14 cellular contexts compared by ENCODE assay signal in genomic region chr2:167856190-167856589, GRCh38.
DNase-seq lines count a peak whose midpoint lies in the region; TF ChIP-seq lines count a peak whose summit lies in the region.
"Had no signal": no experiment of that assay in that cellular context is flagged by ENCODE, and none has a peak within 500 bp of the region (broad histone marks: within the 10 kb centered on the region; RNA-seq: fewer than 3 reads in every experiment).

No MANE protein-coding gene starts in this region.

- no peaks in the 10 kb centered on the region for H3K79me1 ChIP-seq in mesendoderm (ENCODE audit: low read length)

- H3K9ac ChIP-seq in liver (ENCODE audit: low read depth in 1 of 2, low read length in 2 of 2) (no peak overlapping the region), mesendoderm (ENCODE audit: low read length) (no peak overlapping the region)
- H3K9ac ChIP-seq: BLaER1 had no signal

- H3K79me2 ChIP-seq in OCI-LY7 (ENCODE audit: insufficient read depth, low read depth, low read length), result no peaks in the 10 kb centered on the region
- no peaks in the 10 kb centered on the region for H3K79me2 ChIP-seq in mesendoderm (ENCODE audit: control insufficient read depth, insufficient read depth, low read length)

- H2BK15ac ChIP-seq in mesendoderm (replicated peaks; ENCODE audit: low read depth), result no peak overlapping the region

- CTCF ChIA-PET in OCI-LY7 (lab: Charles Lee; ENCODE audit: unreplicated experiment), result no interaction called here

- H3K9me3 ChIP-seq in OCI-LY7 (ENCODE audit: low read length) (no peaks in the 10 kb centered on the region), liver (ENCODE audit: control insufficient read depth in 4 of 4, low read length in 3 of 4) (no peaks in the 10 kb centered on the region), spleen (no peaks in the 10 kb centered on the region)
- H3K9me3 ChIP-seq: BLaER1, HAP-1 had no signal

- H3K27ac ChIP-seq in C4-2B (no peak overlapping the region), OCI-LY7 (ENCODE audit: low read depth, low read length, poor library complexity, severe bottlenecking) (no peak overlapping the region), cingulate gyrus (ENCODE audit: low read depth, low read length) (peak overlapping the region; percentile 61), liver (ENCODE audit: low read depth in 1 of 2, low read length in 2 of 2) (no peak overlapping the region), spleen (no peak overlapping the region), mesendoderm (ENCODE audit: low read depth, low read length) (no peak overlapping the region)
- H3K27ac ChIP-seq: 22Rv1, BLaER1 had no signal

- DNase-seq in OCI-LY7 (ENCODE audit: low spot score), result no peak
- no peak for DNase-seq in spleen
- no peak for DNase-seq in foreskin fibroblast
- DNase-seq in mesendoderm, result no peak
- DNase-seq: AML-193; CD4-positive, CD25-positive, alpha-beta regulatory T cell; DMS79; GOT3 had no signal

- intact Hi-C loops in OCI-LY7 (cut with micrococcal nuclease; ENCODE audit: unreplicated experiment) (no loop called here), spleen (cut with DNase I; ENCODE audit: low total_unique reads) (no loop called here)

- BruUV-seq in OCI-LY7 (replicated peaks; lab: Mats Ljungman, UMichigan), result no TSS peak

- peak; percentile 56 to 66 for TF ChIP-seq RAD21 in liver (IDR thresholded peaks at IDR 0.05)

- H3K4me2 ChIP-seq in OCI-LY7 (ENCODE audit: low read length) (no peak overlapping the region), mesendoderm (ENCODE audit: low read length) (no peak overlapping the region)
- H3K4me2 ChIP-seq: BLaER1 had no signal

- H4K5ac ChIP-seq in mesendoderm (ENCODE audit: low read length), result no peak overlapping the region

- H3K9me2 ChIP-seq in OCI-LY7 (ENCODE audit: insufficient read depth, low read length), result no peaks in the 10 kb centered on the region

- H4K20me1 ChIP-seq in OCI-LY7 (ENCODE audit: insufficient read depth, low read length), result no peaks in the 10 kb centered on the region
- H4K20me1 ChIP-seq: BLaER1 had no signal

- no peak for TF ChIP-seq POLR2A in spleen (IDR thresholded peaks at IDR 0.05)

- no peak overlapping the region for H3K56ac ChIP-seq in mesendoderm (ENCODE audit: low read length)

- H3K36me3 ChIP-seq in OCI-LY7 (ENCODE audit: insufficient read depth, low read length), result no peaks in the 10 kb centered on the region
- no peaks in the 10 kb centered on the region for H3K36me3 ChIP-seq in liver (ENCODE audit: control insufficient read depth in 4 of 4, insufficient read depth in 3 of 4, low read depth in 1 of 4, low read length in 3 of 4)
- no peaks in the 10 kb centered on the region for H3K36me3 ChIP-seq in spleen
- H3K36me3 ChIP-seq in mesendoderm (ENCODE audit: control insufficient read depth, insufficient read depth, low read length), result no peaks in the 10 kb centered on the region
- H3K36me3 ChIP-seq: BLaER1, HAP-1 had no signal

- H3K4me3 ChIP-seq in OCI-LY7 (ENCODE audit: low read depth, low read length, poor library complexity, severe bottlenecking) (no peak overlapping the region), liver (ENCODE audit: low read depth in 1 of 3, low read length in 3 of 3) (no peak overlapping the region), spleen (no peak overlapping the region), foreskin fibroblast (ENCODE audit: low read depth in 1 of 2, low read length in 2 of 2) (no peak overlapping the region), mesendoderm (ENCODE audit: low read length) (no peak overlapping the region)
- H3K4me3 ChIP-seq: BLaER1, HAP-1 had no signal

- H3K4ac ChIP-seq in mesendoderm (ENCODE audit: low read depth, low read length), result no peak overlapping the region

- H3K23ac ChIP-seq in mesendoderm (ENCODE audit: low read length), result no peak overlapping the region

- H2AFZ ChIP-seq in OCI-LY7 (ENCODE audit: low read length), result no peak overlapping the region

- H2BK5ac ChIP-seq in mesendoderm (ENCODE audit: low read length), result no peak overlapping the region

- POLR2A ChIA-PET in OCI-LY7 (lab: Charles Lee), result interaction anchor here (1.1 kb wide), 1 partner anchor 15 kb away, joined by 3 read pairs; no protein-coding TSS in a partner anchor

- no peak overlapping the region for H2BK120ac ChIP-seq in mesendoderm (ENCODE audit: low read depth, low read length)

- H4K8ac ChIP-seq in mesendoderm (ENCODE audit: low read depth, low read length), result no peak overlapping the region

- no peak overlapping the region for H3K18ac ChIP-seq in mesendoderm (ENCODE audit: low read length)

- H3K27me3 ChIP-seq in liver (ENCODE audit: control insufficient read depth in 4 of 4, insufficient read depth in 4 of 4, low read length in 3 of 4) (no peaks in the 10 kb centered on the region), spleen (replicated peaks in 1 of 7) (no peaks in the 10 kb centered on the region), mesendoderm (ENCODE audit: insufficient read depth, low read length, poor library complexity) (no peaks in the 10 kb centered on the region)
- H3K27me3 ChIP-seq: BLaER1 had no signal

- no peak overlapping the region for H2AK5ac ChIP-seq in mesendoderm (ENCODE audit: low read length)

- no peaks in the 10 kb centered on the region for H3K4me1 ChIP-seq in OCI-LY7 (ENCODE audit: insufficient read depth, low read length, poor library complexity, severe bottlenecking)
- H3K4me1 ChIP-seq in liver (ENCODE audit: control insufficient read depth in 4 of 4, insufficient read depth in 4 of 4, low read length in 3 of 4), result no peaks in the 10 kb centered on the region
- H3K4me1 ChIP-seq in spleen, result no peaks in the 10 kb centered on the region
- no peaks in the 10 kb centered on the region for H3K4me1 ChIP-seq in mesendoderm (ENCODE audit: control insufficient read depth, low read depth, low read length)
- H3K4me1 ChIP-seq: BLaER1, HAP-1 had no signal

- TF ChIP-seq CTCF in C4-2B (conservative IDR thresholded peaks at IDR 0.05) (peak; percentile 8; the same call in 1 of the 2 replicates), OCI-LY7 (conservative IDR thresholded peaks at IDR 0.05; ENCODE audit: low read length) (0 out of 2 replicates have a peak, but pooled peaks have one; percentile 12), liver (IDR thresholded peaks at IDR 0.05; ENCODE audit: low read depth, low read length, missing input control) (peak; percentile 13), spleen (IDR thresholded peaks at IDR 0.05 in 8 of 11, conservative IDR thresholded peaks at IDR 0.05 in 3 of 11) (no peak), foreskin fibroblast (IDR thresholded peaks at IDR 0.05; ENCODE audit: low read depth, low read length) (no peak)

TF ChIP-seq in liver, 16 proteins besides CTCF, POLR2A, EP300 and RAD21:
- TF ChIP-seq HNF4A (conservative IDR thresholded peaks at IDR 0.05) (no peak), FOXA2 (IDR thresholded peaks at IDR 0.05) (no peak)
- TF ChIP-seq, protein P1, sequence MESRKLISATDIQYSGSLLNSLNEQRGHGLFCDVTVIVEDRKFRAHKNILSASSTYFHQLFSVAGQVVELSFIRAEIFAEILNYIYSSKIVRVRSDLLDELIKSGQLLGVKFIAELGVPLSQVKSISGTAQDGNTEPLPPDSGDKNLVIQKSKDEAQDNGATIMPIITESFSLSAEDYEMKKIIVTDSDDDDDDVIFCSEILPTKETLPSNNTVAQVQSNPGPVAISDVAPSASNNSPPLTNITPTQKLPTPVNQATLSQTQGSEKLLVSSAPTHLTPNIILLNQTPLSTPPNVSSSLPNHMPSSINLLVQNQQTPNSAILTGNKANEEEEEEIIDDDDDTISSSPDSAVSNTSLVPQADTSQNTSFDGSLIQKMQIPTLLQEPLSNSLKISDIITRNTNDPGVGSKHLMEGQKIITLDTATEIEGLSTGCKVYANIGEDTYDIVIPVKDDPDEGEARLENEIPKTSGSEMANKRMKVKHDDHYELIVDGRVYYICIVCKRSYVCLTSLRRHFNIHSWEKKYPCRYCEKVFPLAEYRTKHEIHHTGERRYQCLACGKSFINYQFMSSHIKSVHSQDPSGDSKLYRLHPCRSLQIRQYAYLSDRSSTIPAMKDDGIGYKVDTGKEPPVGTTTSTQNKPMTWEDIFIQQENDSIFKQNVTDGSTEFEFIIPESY (IDR thresholded peaks at IDR 0.05), result no peak
- TF ChIP-seq, protein P2, sequence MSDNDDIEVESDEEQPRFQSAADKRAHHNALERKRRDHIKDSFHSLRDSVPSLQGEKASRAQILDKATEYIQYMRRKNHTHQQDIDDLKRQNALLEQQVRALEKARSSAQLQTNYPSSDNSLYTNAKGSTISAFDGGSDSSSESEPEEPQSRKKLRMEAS (IDR thresholded peaks at IDR 0.05), result no peak
- TF ChIP-seq, protein P3, sequence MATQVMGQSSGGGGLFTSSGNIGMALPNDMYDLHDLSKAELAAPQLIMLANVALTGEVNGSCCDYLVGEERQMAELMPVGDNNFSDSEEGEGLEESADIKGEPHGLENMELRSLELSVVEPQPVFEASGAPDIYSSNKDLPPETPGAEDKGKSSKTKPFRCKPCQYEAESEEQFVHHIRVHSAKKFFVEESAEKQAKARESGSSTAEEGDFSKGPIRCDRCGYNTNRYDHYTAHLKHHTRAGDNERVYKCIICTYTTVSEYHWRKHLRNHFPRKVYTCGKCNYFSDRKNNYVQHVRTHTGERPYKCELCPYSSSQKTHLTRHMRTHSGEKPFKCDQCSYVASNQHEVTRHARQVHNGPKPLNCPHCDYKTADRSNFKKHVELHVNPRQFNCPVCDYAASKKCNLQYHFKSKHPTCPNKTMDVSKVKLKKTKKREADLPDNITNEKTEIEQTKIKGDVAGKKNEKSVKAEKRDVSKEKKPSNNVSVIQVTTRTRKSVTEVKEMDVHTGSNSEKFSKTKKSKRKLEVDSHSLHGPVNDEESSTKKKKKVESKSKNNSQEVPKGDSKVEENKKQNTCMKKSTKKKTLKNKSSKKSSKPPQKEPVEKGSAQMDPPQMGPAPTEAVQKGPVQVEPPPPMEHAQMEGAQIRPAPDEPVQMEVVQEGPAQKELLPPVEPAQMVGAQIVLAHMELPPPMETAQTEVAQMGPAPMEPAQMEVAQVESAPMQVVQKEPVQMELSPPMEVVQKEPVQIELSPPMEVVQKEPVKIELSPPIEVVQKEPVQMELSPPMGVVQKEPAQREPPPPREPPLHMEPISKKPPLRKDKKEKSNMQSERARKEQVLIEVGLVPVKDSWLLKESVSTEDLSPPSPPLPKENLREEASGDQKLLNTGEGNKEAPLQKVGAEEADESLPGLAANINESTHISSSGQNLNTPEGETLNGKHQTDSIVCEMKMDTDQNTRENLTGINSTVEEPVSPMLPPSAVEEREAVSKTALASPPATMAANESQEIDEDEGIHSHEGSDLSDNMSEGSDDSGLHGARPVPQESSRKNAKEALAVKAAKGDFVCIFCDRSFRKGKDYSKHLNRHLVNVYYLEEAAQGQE (IDR thresholded peaks at IDR 0.05), result no peak

Comparison
In these comparisons a context has a peak if more than half of its experiments do, and no peak if none do; other contexts are left out.
1. CTCF ChIP-seq: peak in C4-2B (single experiment), OCI-LY7 (single experiment) and liver (single experiment); none in spleen (0 of 11) and foreskin fibroblast (single experiment).